Comparison of ENCODE assay signal across 16 cellular contexts in genomic region chr3:33419948-33420347, GRCh38. TPM values are rescaled to one million over a fixed set of nuclear protein-coding genes. Genes with fewer than 3 reads are reported as not detected.
DNase-seq lines count a peak whose midpoint lies in the region; ATAC-seq and TF ChIP-seq lines count a peak whose summit lies in the region.
"Had no signal": no experiment of that assay in that cellular context is flagged by ENCODE, and none has a peak within 500 bp of the region (broad histone marks: within the 10 kb centered on the region; RNA-seq: fewer than 3 reads in every experiment).

No MANE protein-coding gene starts in this region.

- H3K27ac ChIP-seq in adrenal gland (no peak overlapping the region), OCI-LY7 (ENCODE audit: low read depth, low read length, poor library complexity, severe bottlenecking) (no peak overlapping the region)
- H3K27ac ChIP-seq: epithelial cell of prostate had no signal

- no peak overlapping the region for H2AFZ ChIP-seq in OCI-LY7 (ENCODE audit: low read length)

- POLR2A ChIA-PET in activated CD4-positive, alpha-beta memory T cell treated with anti-CD3 and anti-CD28 coated beads for 36 hours (lab: Charles Lee) = no interaction called here
- POLR2A ChIA-PET in OCI-LY7 (lab: Charles Lee) = interaction anchor here (0.5 to 1.7 kb wide), 2 partner anchors 16 to 160 kb away, joined by 3 read pairs; no protein-coding TSS in a partner anchor

- no peaks in the 10 kb centered on the region for H4K20me1 ChIP-seq in OCI-LY7 (ENCODE audit: insufficient read depth, low read length)

- intact Hi-C loops in activated CD4-positive, alpha-beta memory T cell treated with anti-CD3 and anti-CD28 coated beads for 36 hours (cut with micrococcal nuclease) = no loop called here
- intact Hi-C loops in adrenal gland (cut with DNase I) (no loop called here), OCI-LY7 (cut with micrococcal nuclease; ENCODE audit: unreplicated experiment) (no loop called here)

- CTCF ChIA-PET in activated CD4-positive, alpha-beta memory T cell treated with anti-CD3 and anti-CD28 coated beads for 36 hours (lab: Charles Lee) = interaction anchor here (0.5 kb wide), 1 partner anchor 49 kb away, joined by 3 read pairs; no protein-coding TSS in a partner anchor
- CTCF ChIA-PET in OCI-LY7 (lab: Charles Lee; ENCODE audit: unreplicated experiment) = no interaction called here

- H3K4me1 Mint-ChIP-seq in activated naive CD8-positive, alpha-beta T cell (ENCODE audit: low read depth) = peaks cover 16% of the 10 kb centered on the region
- peaks cover 18% of the 10 kb centered on the region for H3K4me1 Mint-ChIP-seq in activated naive CD8-positive, alpha-beta T cell treated with anti-CD3 and anti-CD28 coated beads, Interleukin-2, amount 50 U/mL, for 24 hours
- peaks cover 14% of the 10 kb centered on the region for H3K4me1 Mint-ChIP-seq in activated CD4-positive, alpha-beta memory T cell treated with anti-CD3 and anti-CD28 coated beads for 36 hours (ENCODE audit: low read depth)

- H3K36me3 ChIP-seq in adrenal gland (replicated peaks in 1 of 2) = peaks cover 0 to 12% of the 10 kb centered on the region in 2 donors
- H3K36me3 ChIP-seq in OCI-LY7 (ENCODE audit: insufficient read depth, low read length) = peaks cover 92% of the 10 kb centered on the region

- peaks cover 60% of the 10 kb centered on the region; the same call in 1 of the 2 replicates for H3K79me2 ChIP-seq in OCI-LY7 (ENCODE audit: insufficient read depth, low read depth, low read length)

- WGBS in adrenal gland, 4 donors = 48 to 84% (median 81%) methylated on average over 1 of the region's 1 CpG

- no peaks in the 10 kb centered on the region for H3K9me3 Mint-ChIP-seq in activated naive CD8-positive, alpha-beta T cell (ENCODE audit: low read depth)
- no peaks in the 10 kb centered on the region for H3K9me3 Mint-ChIP-seq in activated naive CD8-positive, alpha-beta T cell treated with anti-CD3 and anti-CD28 coated beads, Interleukin-2, amount 50 U/mL, for 24 hours
- no peaks in the 10 kb centered on the region for H3K9me3 Mint-ChIP-seq in activated CD4-positive, alpha-beta memory T cell treated with anti-CD3 and anti-CD28 coated beads for 36 hours
- H3K9me3 Mint-ChIP-seq: type B pancreatic cell had no signal

- H3K27me3 Mint-ChIP-seq in activated naive CD8-positive, alpha-beta T cell = no peaks in the 10 kb centered on the region
- no peaks in the 10 kb centered on the region for H3K27me3 Mint-ChIP-seq in activated naive CD8-positive, alpha-beta T cell treated with anti-CD3 and anti-CD28 coated beads, Interleukin-2, amount 50 U/mL, for 24 hours
- no peaks in the 10 kb centered on the region for H3K27me3 Mint-ChIP-seq in activated CD4-positive, alpha-beta memory T cell treated with anti-CD3 and anti-CD28 coated beads for 36 hours
- H3K27me3 Mint-ChIP-seq: type B pancreatic cell had no signal

- H3K9me2 ChIP-seq in OCI-LY7 (ENCODE audit: insufficient read depth, low read length) = no peaks in the 10 kb centered on the region

- no peak for DNase-seq in activated naive CD8-positive, alpha-beta T cell treated with anti-CD3 and anti-CD28 coated beads, Interleukin-2, amount 50 U/mL, for 24 hours
- DNase-seq in activated CD4-positive, alpha-beta memory T cell treated with anti-CD3 and anti-CD28 coated beads for 36 hours = no peak
- DNase-seq in COLO829 (ENCODE audit: low spot score) (no peak), adrenal gland (no peak), cortex of kidney (lab: John Stamatoyannopoulos, UW) (no peak), OCI-LY7 (ENCODE audit: low spot score) (no peak)
- DNase-seq: DMS 273 treated with DMSO at 0.1 percent for 48 hours; NCI-H187; NCI-H510A treated with DMSO at 0.1 percent for 48 hours; stimulated activated naive CD4-positive, alpha-beta T cell treated with Interleukin-2 at 50 U/mL for 16 hours had no signal

- no peak for TF ChIP-seq CTCF in adrenal gland (IDR thresholded peaks at IDR 0.05)
- TF ChIP-seq CTCF in OCI-LY7 (conservative IDR thresholded peaks at IDR 0.05; ENCODE audit: low read length) = no peak

- peaks cover 9% of the 10 kb centered on the region for H3K36me3 Mint-ChIP-seq in activated naive CD8-positive, alpha-beta T cell
- peaks cover 59% of the 10 kb centered on the region for H3K36me3 Mint-ChIP-seq in activated naive CD8-positive, alpha-beta T cell treated with anti-CD3 and anti-CD28 coated beads, Interleukin-2, amount 50 U/mL, for 24 hours (ENCODE audit: low read depth)
- H3K36me3 Mint-ChIP-seq in activated CD4-positive, alpha-beta memory T cell treated with anti-CD3 and anti-CD28 coated beads for 36 hours = peaks cover 40% of the 10 kb centered on the region

- H3K4me3 Mint-ChIP-seq in activated naive CD8-positive, alpha-beta T cell = no peak overlapping the region
- no peak overlapping the region for H3K4me3 Mint-ChIP-seq in activated naive CD8-positive, alpha-beta T cell treated with anti-CD3 and anti-CD28 coated beads, Interleukin-2, amount 50 U/mL, for 24 hours
- no peak overlapping the region for H3K4me3 Mint-ChIP-seq in activated CD4-positive, alpha-beta memory T cell treated with anti-CD3 and anti-CD28 coated beads for 36 hours
- H3K4me3 Mint-ChIP-seq: type B pancreatic cell had no signal

- no peak for TF ChIP-seq POLR2A in adrenal gland (IDR thresholded peaks at IDR 0.05)

- no TSS peak for BruUV-seq in OCI-LY7 (replicated peaks; lab: Mats Ljungman, UMichigan)

- H3K4me1 ChIP-seq in adrenal gland (replicated peaks in 1 of 2) (peaks cover 4 to 9% of the 10 kb centered on the region in 2 donors), OCI-LY7 (ENCODE audit: insufficient read depth, low read length, poor library complexity, severe bottlenecking) (peaks cover 4% of the 10 kb centered on the region)

- H3K27me3 ChIP-seq in adrenal gland = no peaks in the 10 kb centered on the region
- H3K27me3 ChIP-seq: ascending aorta had no signal

- H3K27ac Mint-ChIP-seq in activated naive CD8-positive, alpha-beta T cell = peak overlapping the region; percentile 50
- no peak overlapping the region for H3K27ac Mint-ChIP-seq in activated naive CD8-positive, alpha-beta T cell treated with anti-CD3 and anti-CD28 coated beads, Interleukin-2, amount 50 U/mL, for 24 hours
- H3K27ac Mint-ChIP-seq in activated CD4-positive, alpha-beta memory T cell treated with anti-CD3 and anti-CD28 coated beads for 36 hours = peak overlapping the region; percentile 33
- H3K27ac Mint-ChIP-seq: type B pancreatic cell had no signal

- ATAC-seq in activated naive CD8-positive, alpha-beta T cell treated with anti-CD3 and anti-CD28 coated beads, Interleukin-2, amount 50 U/mL, for 24 hours = no peak
- ATAC-seq in HG02870 (IDR thresholded peaks at IDR 0.05; ENCODE audit: unreplicated experiment) = peak; percentile 59

- H3K4me3 ChIP-seq in adrenal gland (no peak overlapping the region), OCI-LY7 (ENCODE audit: low read depth, low read length, poor library complexity, severe bottlenecking) (no peak overlapping the region)
- H3K4me3 ChIP-seq: ascending aorta, skin epidermis had no signal

- H3K4me2 ChIP-seq in OCI-LY7 (ENCODE audit: low read length) = no peak overlapping the region

- H3K9me3 ChIP-seq in adrenal gland (replicated peaks in 1 of 3) = no peaks in the 10 kb centered on the region
- no peaks in the 10 kb centered on the region; the same call in 1 of the 2 replicates for H3K9me3 ChIP-seq in OCI-LY7 (ENCODE audit: low read length)
- H3K9me3 ChIP-seq: ascending aorta had no signal

RNA-seq across cellular contexts. Expression of gene UBP1, which starts 20.3 kb away (rescaled TPM):
- 10 to 100 TPM; 52.6 to 53.2 TPM for total RNA-seq in activated CD4-positive, alpha-beta memory T cell treated with anti-CD3 and anti-CD28 coated beads for 36 hours
- total RNA-seq in adrenal gland (10 to 100 TPM; 35.0 to 74.5 (median 50.5) TPM), OCI-LY7 (2022) (83.8 and 94.0 TPM in 2 replicates)
- 10 to 100 TPM; 23.7 to 57.4 (median 29.0) TPM for polyA plus RNA-seq in adrenal gland
- 53.2 and 73.0 TPM in 2 replicates for total RNA-seq in OCI-LY7 (2014; rRNA removed; shearing (Covaris generic))
